Comparison of ENCODE assay signal across 8 cellular contexts in the genomic region with DNA sequence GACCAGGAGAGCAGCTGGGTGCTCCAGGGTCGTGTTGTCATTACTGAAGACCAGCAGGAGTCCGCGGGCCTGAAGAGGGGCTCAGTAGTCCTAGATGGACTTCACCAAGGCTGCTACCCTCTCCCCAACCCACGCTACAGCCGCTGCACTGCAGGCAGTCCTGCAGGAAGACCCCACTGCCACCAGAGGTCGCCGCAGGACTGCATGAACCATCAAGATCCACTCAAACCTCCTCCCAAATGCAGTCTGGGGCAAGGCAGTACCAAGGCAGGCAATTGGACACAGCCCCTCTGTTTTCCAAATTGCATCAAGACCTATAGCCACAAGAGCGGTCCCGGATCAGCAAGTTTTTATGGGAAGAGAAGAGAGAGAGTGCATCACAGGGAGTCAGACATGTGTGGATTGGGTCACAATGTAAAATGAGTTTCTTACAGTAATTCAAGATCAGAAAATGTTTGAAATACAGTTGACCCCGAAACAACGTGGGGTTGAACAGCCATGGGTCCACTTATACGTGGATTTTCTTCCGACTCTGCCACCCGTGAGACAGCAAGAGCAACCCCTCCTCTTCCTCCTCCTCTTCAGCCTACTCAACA. TPM values are rescaled to one million over a fixed set of nuclear protein-coding genes. Genes with fewer than 3 reads are reported as not detected.
DNase-seq lines count a peak whose midpoint lies in the region; ATAC-seq and TF ChIP-seq lines count a peak whose summit lies in the region.

No MANE protein-coding gene starts in this region.

- intact Hi-C loops in activated naive CD4-positive, alpha-beta T cell treated with anti-CD3 and anti-CD28 coated beads for 36 hours (cut with micrococcal nuclease), result loop anchor here (1.0 to 10.0 kb wide), 6 partner anchors 51 to 848 kb away; a partner anchor contains a TSS
- intact Hi-C loops in posterior vena cava (cut with DNase I) (loop anchor here in 1 of 2 donors (5.0 kb wide), 1 partner anchor 54 kb away; no protein-coding TSS in a partner anchor), uterus (cut with DNase I; ENCODE audit: low total_unique reads) (loop anchor here (5.0 kb wide), 1 partner anchor 49 kb away; a partner anchor contains a TSS)

- H3K27me3 Mint-ChIP-seq in GM23338 (ENCODE audit: insufficient read depth, low read depth, poor library complexity), result peaks cover 4% of the 10 kb centered on the region
- peaks cover 10% of the 10 kb centered on the region for H3K27me3 Mint-ChIP-seq in activated naive CD4-positive, alpha-beta T cell treated with anti-CD3 and anti-CD28 coated beads for 36 hours (ENCODE audit: low read depth)
- H3K27me3 Mint-ChIP-seq in glutamatergic neuron (ENCODE audit: unreplicated experiment), result peaks cover 2% of the 10 kb centered on the region

- no peak overlapping the region for H3K4me3 ChIP-seq in GM23338
- no peak overlapping the region for H3K4me3 ChIP-seq in LNCaP clone FGC (ENCODE audit: low read depth, low read length)
- H3K4me3 ChIP-seq in uterus, result no peak overlapping the region

- H3K9me2 ChIP-seq in GM23338 (ENCODE audit: insufficient read depth), result peaks cover 7% of the 10 kb centered on the region; the same call in 1 of the 2 replicates

- H3K9me3 ChIP-seq in uterus, result no peaks in the 10 kb centered on the region

- H3K4me1 ChIP-seq in GM23338 (ENCODE audit: insufficient read depth), result peaks cover 4% of the 10 kb centered on the region; the same call in 1 of the 2 replicates
- no peaks in the 10 kb centered on the region for H3K4me1 ChIP-seq in uterus

- H3K36me3 Mint-ChIP-seq in GM23338 (ENCODE audit: low read depth) (peaks cover 6% of the 10 kb centered on the region; the same call in 1 of the 3 replicates), glutamatergic neuron (ENCODE audit: unreplicated experiment) (peaks cover 5% of the 10 kb centered on the region)
- H3K36me3 Mint-ChIP-seq in activated naive CD4-positive, alpha-beta T cell treated with anti-CD3 and anti-CD28 coated beads for 36 hours (ENCODE audit: low read depth), result no peaks in the 10 kb centered on the region

- H3K4me1 Mint-ChIP-seq in GM23338 (peaks cover 24% of the 10 kb centered on the region), glutamatergic neuron (ENCODE audit: low read depth, unreplicated experiment) (no peaks in the 10 kb centered on the region)
- H3K4me1 Mint-ChIP-seq in activated naive CD4-positive, alpha-beta T cell treated with anti-CD3 and anti-CD28 coated beads for 36 hours (ENCODE audit: low read depth), result peaks cover 6% of the 10 kb centered on the region

- DNase-seq in GM04504 (ENCODE audit: low read depth), result peak; percentile 25
- peak; percentile 89 for DNase-seq in GM23338 (ENCODE audit: low spot score)
- DNase-seq in LNCaP clone FGC (ENCODE audit: low read depth), result peak; percentile 48
- peak; percentile 71 for DNase-seq in SK-N-DZ (ENCODE audit: low spot score)
- peak; percentile 87 for DNase-seq in activated naive CD4-positive, alpha-beta T cell treated with anti-CD3 and anti-CD28 coated beads for 36 hours
- peak; percentile 89 for DNase-seq in glutamatergic neuron
- peak; percentile 93 for DNase-seq in posterior vena cava (ENCODE audit: low spot score)
- DNase-seq in uterus, result peak; percentile 71 to 78

- TF ChIP-seq CTCF in GM23338 (conservative IDR thresholded peaks at IDR 0.05; ENCODE audit: low read depth in 2 of 2) (peak; percentile 98 to 100), LNCaP clone FGC (IDR thresholded peaks at IDR 0.05; ENCODE audit: control insufficient read depth, extremely low read depth, insufficient read depth) (peak; percentile 100), glutamatergic neuron (IDR thresholded peaks at IDR 0.05; ENCODE audit: partially characterized antibody, unreplicated experiment) (peak; percentile 89), uterus (IDR thresholded peaks at IDR 0.05) (peak; percentile 94 to 97 (median 96))

- CTCF ChIA-PET in activated naive CD4-positive, alpha-beta T cell treated with anti-CD3 and anti-CD28 coated beads for 36 hours (lab: Charles Lee), result interaction anchor here (0.5 to 9.5 kb wide), 12 partner anchors 14 to 1140 kb away, joined by 3 to 153 read pairs (median 4); a partner anchor contains a TSS

- H4K20me1 ChIP-seq in GM23338 (replicated peaks; ENCODE audit: insufficient read depth), result no peaks in the 10 kb centered on the region

- H3K27ac Mint-ChIP-seq in GM23338 (no peak overlapping the region), glutamatergic neuron (ENCODE audit: unreplicated experiment) (no peak overlapping the region)
- no peak overlapping the region for H3K27ac Mint-ChIP-seq in activated naive CD4-positive, alpha-beta T cell treated with anti-CD3 and anti-CD28 coated beads for 36 hours

- H3K27me3 ChIP-seq in GM23338 (ENCODE audit: insufficient read depth) (no peaks in the 10 kb centered on the region), uterus (no peaks in the 10 kb centered on the region)

- no peak overlapping the region for H3K4me3 Mint-ChIP-seq in GM23338
- no peak overlapping the region for H3K4me3 Mint-ChIP-seq in activated naive CD4-positive, alpha-beta T cell treated with anti-CD3 and anti-CD28 coated beads for 36 hours
- H3K4me3 Mint-ChIP-seq in glutamatergic neuron (ENCODE audit: unreplicated experiment), result no peak overlapping the region

- H3K9me3 Mint-ChIP-seq in GM23338 (no peaks in the 10 kb centered on the region), glutamatergic neuron (ENCODE audit: unreplicated experiment) (no peaks in the 10 kb centered on the region)
- H3K9me3 Mint-ChIP-seq in activated naive CD4-positive, alpha-beta T cell treated with anti-CD3 and anti-CD28 coated beads for 36 hours, result no peaks in the 10 kb centered on the region

- H3K27ac ChIP-seq in GM23338 (ENCODE audit: low read depth), result no peak overlapping the region
- no peak overlapping the region for H3K27ac ChIP-seq in uterus

- H3K36me3 ChIP-seq in GM23338 (ENCODE audit: insufficient read depth), result peaks cover 1% of the 10 kb centered on the region; the same call in 1 of the 2 replicates
- H3K36me3 ChIP-seq in uterus, result no peaks in the 10 kb centered on the region

- no peak for TF ChIP-seq POLR2A in uterus (IDR thresholded peaks at IDR 0.05)

- H2AFZ ChIP-seq in GM23338, result no peak overlapping the region

- H3K4me2 ChIP-seq in GM23338, result no peak overlapping the region

- H3F3A ChIP-seq in GM23338 (replicated peaks; ENCODE audit: low read depth), result no peaks in the 10 kb centered on the region

- H3K79me2 ChIP-seq in GM23338 (replicated peaks; ENCODE audit: insufficient read depth), result no peaks in the 10 kb centered on the region

- ATAC-seq in GM23338, result peak; percentile 96

TF ChIP-seq in GM23338, 12 proteins besides CTCF, POLR2A, EP300 and RAD21 (continues in another document):
- TF ChIP-seq, protein P1, sequence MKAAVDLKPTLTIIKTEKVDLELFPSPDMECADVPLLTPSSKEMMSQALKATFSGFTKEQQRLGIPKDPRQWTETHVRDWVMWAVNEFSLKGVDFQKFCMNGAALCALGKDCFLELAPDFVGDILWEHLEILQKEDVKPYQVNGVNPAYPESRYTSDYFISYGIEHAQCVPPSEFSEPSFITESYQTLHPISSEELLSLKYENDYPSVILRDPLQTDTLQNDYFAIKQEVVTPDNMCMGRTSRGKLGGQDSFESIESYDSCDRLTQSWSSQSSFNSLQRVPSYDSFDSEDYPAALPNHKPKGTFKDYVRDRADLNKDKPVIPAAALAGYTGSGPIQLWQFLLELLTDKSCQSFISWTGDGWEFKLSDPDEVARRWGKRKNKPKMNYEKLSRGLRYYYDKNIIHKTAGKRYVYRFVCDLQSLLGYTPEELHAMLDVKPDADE (IDR thresholded peaks at IDR 0.05), result no peak
- TF ChIP-seq STAT1 (IDR thresholded peaks at IDR 0.05; ENCODE audit: unreplicated experiment) (no peak), ZNF331 (CRISPR knock-in tag; IDR thresholded peaks at IDR 0.05; ENCODE audit: low read depth) (no peak), POLR2AphosphoS5 (IDR thresholded peaks at IDR 0.05; ENCODE audit: low read depth) (no peak), ZNF114 (CRISPR knock-in tag; IDR thresholded peaks at IDR 0.05) (no peak)

RNA-seq across cellular contexts. Expression of a gene that starts 46.7 kb away (rescaled TPM):
- 11.4 and 19.5 TPM in 2 replicates for total RNA-seq in GM23338 (2014; rRNA removed; shearing (Covaris generic))
- 10.0 and 10.6 TPM in 2 replicates for polyA plus RNA-seq in GM23338 (2016; fragmentation: Nextera tagmentation; extraction: Ambion mirVana)
- 13.0 and 19.9 TPM in 2 replicates for polyA plus RNA-seq in SK-N-DZ (2014; cell fraction: cytosol; rRNA removed)
- polyA plus RNA-seq in SK-N-DZ (2014; cell fraction: nucleus; rRNA removed), result 24.2 and 24.4 TPM in 2 replicates
- total RNA-seq in activated naive CD4-positive, alpha-beta T cell treated with anti-CD3 and anti-CD28 coated beads for 36 hours, result not detected
- 3.3 TPM for total RNA-seq in glutamatergic neuron (ENCODE audit: unreplicated experiment)
- total RNA-seq in posterior vena cava, result 10 to 100 TPM; 10.9 to 15.5 TPM
- total RNA-seq in uterus, result 10 to 100 TPM in 3 of 4 donors, 1 to 10 TPM in 1; 3.8 to 58.5 (median 32.7) TPM

RNA-seq across cellular contexts. Expression of a gene that starts 58.7 kb away (rescaled TPM):
- total RNA-seq in GM23338 (2014; rRNA removed; shearing (Covaris generic)), result not detected in 2 replicates
- polyA plus RNA-seq in GM23338 (2016; fragmentation: Nextera tagmentation; extraction: Ambion mirVana), result 0.19 TPM in 1 of 2 replicates, not detected in the other
- polyA plus RNA-seq in SK-N-DZ (2014; cell fraction: cytosol; rRNA removed), result not detected in 2 replicates
- polyA plus RNA-seq in SK-N-DZ (2014; cell fraction: nucleus; rRNA removed), result not detected in 2 replicates
- not detected for total RNA-seq in activated naive CD4-positive, alpha-beta T cell treated with anti-CD3 and anti-CD28 coated beads for 36 hours
- total RNA-seq in glutamatergic neuron (ENCODE audit: unreplicated experiment), result not detected
- total RNA-seq in posterior vena cava, result not detected
- total RNA-seq in uterus, result not detected

Comparison
In these comparisons a context has a peak if more than half of its experiments do, and no peak if none do; other contexts are left out.
1. DNase-seq: peak in every context shown above with its lines; median percentile 93 in posterior vena cava; 89 in GM23338; 89 in glutamatergic neuron; 87 in activated naive CD4-positive, alpha-beta T cell treated with anti-CD3 and anti-CD28 coated beads for 36 hours; 74 in uterus; 71 in SK-N-DZ; 48 in LNCaP clone FGC; 25 in GM04504.